24 cellular contexts compared by ENCODE assay signal in genomic region chr3:87426916-87427315, GRCh38.
A peak's percentile ranks its signal among the peaks of the same experiment; 100 is the strongest.
DNase-seq lines count a peak whose midpoint lies in the region; ATAC-seq and TF ChIP-seq lines count a peak whose summit lies in the region.
"Had no signal": no experiment of that assay in that cellular context is flagged by ENCODE, and none has a peak within 500 bp of the region (broad histone marks: within the 10 kb centered on the region; RNA-seq: fewer than 3 reads in every experiment).

No MANE protein-coding gene starts in this region.

- H2BK120ac ChIP-seq in trophoblast cell (ENCODE audit: insufficient read depth, low read length, poor library complexity), result no peak overlapping the region

- TF ChIP-seq CTCF in PC-3 (conservative IDR thresholded peaks at IDR 0.05; ENCODE audit: low read depth, low read length) (no peak), epithelial cell of esophagus (IDR thresholded peaks at IDR 0.05; ENCODE audit: insufficient read depth, low read depth, low read length, missing control alignments) (no peak)

- no peak overlapping the region for H3K27ac ChIP-seq in PC-3 (ENCODE audit: low read length)
- H3K27ac ChIP-seq in trophoblast cell (ENCODE audit: low read depth, low read length), result no peak overlapping the region
- H3K27ac ChIP-seq: HL-60, testis, WERI-Rb-1 had no signal

- H2AK5ac ChIP-seq in trophoblast cell (ENCODE audit: low read length), result no peak overlapping the region

- no peaks in the 10 kb centered on the region for H3K9me2 ChIP-seq in PC-3 (replicated peaks; ENCODE audit: low read length)

- H3F3A ChIP-seq in PC-3 (ENCODE audit: low read length, unreplicated experiment), result no peaks in the 10 kb centered on the region

- H3K36me3 ChIP-seq in PC-3 (ENCODE audit: low read depth, low read length) (no peaks in the 10 kb centered on the region), trophoblast cell (ENCODE audit: control insufficient read depth in 1 of 2, insufficient read depth in 2 of 2, low read length in 2 of 2) (no peaks in the 10 kb centered on the region)
- H3K36me3 ChIP-seq: WERI-Rb-1 had no signal

- H3K4me3 ChIP-seq in PC-3 (ENCODE audit: low read length) (no peak overlapping the region), epithelial cell of esophagus (ENCODE audit: low read length) (no peak overlapping the region), trophoblast cell (ENCODE audit: low read depth, low read length) (no peak overlapping the region)
- H3K4me3 ChIP-seq: testis had no signal

- POLR2A ChIA-PET in PC-3 (lab: Charles Lee; ENCODE audit: unreplicated experiment), result interaction anchor here (0.6 kb wide), 3 partner anchors 26 to 508 kb away, joined by 4 to 5 read pairs (median 4); no protein-coding TSS in a partner anchor

- ATAC-seq in PC-3, result peak; percentile 71
- no peak for ATAC-seq in sciatic nerve
- ATAC-seq in HG03457 (IDR thresholded peaks at IDR 0.05; ENCODE audit: unreplicated experiment), result no peak
- ATAC-seq: activated CD8-positive, alpha-beta memory T cell treated with anti-CD3 and anti-CD28 coated beads, Interleukin-2, amount 10 ng/mL, durations not matched to agents 7 days and 5 days; natural killer cell treated with Interleukin-12 subunit alpha and Interleukin-12 subunit beta and Interleukin-15 and Interleukin-18, amount 100 ng/mL, for 72 hours; SK-N-SH treated with all-trans-retinoic acid at 6 μM for 48 hours had no signal

- H3K4me2 ChIP-seq in PC-3 (ENCODE audit: low read length) (no peak overlapping the region), trophoblast cell (ENCODE audit: low read length) (no peak overlapping the region)

- no peak overlapping the region for H2BK5ac ChIP-seq in trophoblast cell (ENCODE audit: low read depth, low read length, poor library complexity)

- no peak overlapping the region for H4K8ac ChIP-seq in trophoblast cell (ENCODE audit: low read depth, low read length)

- H2AFZ ChIP-seq in PC-3 (ENCODE audit: low read length), result no peak overlapping the region
- H2AFZ ChIP-seq in trophoblast cell (ENCODE audit: insufficient read depth, low read length, poor library complexity), result no peak overlapping the region

- no CpG with 5 or more reads among the region's 2 CpGs for WGBS in trophoblast cell (ENCODE audit: extremely low coverage, insufficient coverage, insufficient read length)

- H3K4ac ChIP-seq in trophoblast cell (ENCODE audit: low read depth, low read length), result no peak overlapping the region

- no peak overlapping the region for H3K14ac ChIP-seq in trophoblast cell (ENCODE audit: low read length)

- H3K27me3 ChIP-seq in PC-3 (ENCODE audit: low read length), result no peaks in the 10 kb centered on the region
- H3K27me3 ChIP-seq in trophoblast cell (ENCODE audit: insufficient read depth, low read length), result no peaks in the 10 kb centered on the region
- H3K27me3 ChIP-seq: testis had no signal

- no peaks in the 10 kb centered on the region for H3K79me2 ChIP-seq in PC-3 (ENCODE audit: low read length)
- H3K79me2 ChIP-seq in trophoblast cell (ENCODE audit: control insufficient read depth, insufficient read depth, low read length, poor library complexity), result no peaks in the 10 kb centered on the region

- peak; percentile 34 for DNase-seq in ELR (ENCODE audit: low read depth)
- DNase-seq in PC-3, result peak; percentile 40
- DNase-seq in epithelial cell of esophagus (ENCODE audit: low read depth), result peak; percentile 46
- DNase-seq in sciatic nerve (ENCODE audit: low spot score), result no peak
- DNase-seq in trophoblast cell, result no peak
- DNase-seq in SHP77 (lab: John Stamatoyannopoulos, UW), result no peak
- DNase-seq: activated CD4-positive, alpha-beta T cell treated with anti-CD3 and anti-CD28 coated beads, Interleukin-2, amount 10 ng/mL, durations not matched to agents 24 days and 14 days; activated CD8-positive, alpha-beta memory T cell treated with anti-CD3 and anti-CD28 coated beads, Interleukin-2, amount 10 ng/mL, durations not matched to agents 7 days and 5 days; activated naive CD4-positive, alpha-beta T cell treated with anti-CD3 and anti-CD28 coated beads, Interleukin-2, amount 10 ng/mL, durations not matched to agents 7 days and 5 days; DMS79 treated with DMSO at 0.1 percent for 48 hours; effector CD4-positive, alpha-beta T cell; erythroblast; NCI-H1105; NCI-H1930; NCI-H345; NCI-H774; stimulated activated CD4-positive, alpha-beta T cell treated with anti-CD3 and anti-CD28 coated beads, Interleukin-4, amount 100 ng/mL, for 4 hours; stimulated activated naive CD4-positive, alpha-beta T cell; testis; WERI-Rb-1 had no signal

- H4K91ac ChIP-seq in trophoblast cell (ENCODE audit: low read depth, low read length), result no peak overlapping the region

- H3K9ac ChIP-seq in PC-3 (ENCODE audit: low read length), result no peak overlapping the region
- H3K9ac ChIP-seq in trophoblast cell (ENCODE audit: low read length), result no peak overlapping the region

- intact Hi-C loops in PC-3 (cut with micrococcal nuclease), result no loop called here
- intact Hi-C loops in sciatic nerve (cut with DNase I), result no loop called here

- no peaks in the 10 kb centered on the region for H3K79me1 ChIP-seq in trophoblast cell (ENCODE audit: low read length)

- H3K23ac ChIP-seq in trophoblast cell (ENCODE audit: low read length), result no peak overlapping the region

- H3K4me1 ChIP-seq in PC-3 (ENCODE audit: insufficient read depth, low read length), result peaks cover 3% of the 10 kb centered on the region; the same call in 1 of the 2 replicates
- no peaks in the 10 kb centered on the region for H3K4me1 ChIP-seq in trophoblast cell (ENCODE audit: control insufficient read depth in 1 of 2, insufficient read depth in 2 of 2, low read length in 2 of 2)
- H3K4me1 ChIP-seq: testis had no signal

- CTCF ChIA-PET in PC-3 (lab: Charles Lee), result interaction anchor here (0.6 kb wide), 1 partner anchor 228 kb away, joined by 4 read pairs; no protein-coding TSS in a partner anchor

- BruUV-seq in PC-3 (replicated peaks; lab: Mats Ljungman, UMichigan), result no TSS peak

- no peaks in the 10 kb centered on the region for H4K20me1 ChIP-seq in PC-3 (ENCODE audit: low read length)

- no peak overlapping the region for H2BK12ac ChIP-seq in trophoblast cell (ENCODE audit: low read length)

- H3K9me3 ChIP-seq in PC-3 (ENCODE audit: low read length) (no peaks in the 10 kb centered on the region), trophoblast cell (ENCODE audit: insufficient read depth, low read depth, low read length) (no peaks in the 10 kb centered on the region)
- H3K9me3 ChIP-seq: testis had no signal

- H4K12ac ChIP-seq in trophoblast cell (ENCODE audit: low read depth, low read length), result no peak overlapping the region

- no peak overlapping the region for H3K18ac ChIP-seq in trophoblast cell (ENCODE audit: low read length)

Comparison
In these comparisons a context has a peak if more than half of its experiments do, and no peak if none do; other contexts are left out.
1. DNase-seq: peak in ELR (single experiment), PC-3 (single experiment) and epithelial cell of esophagus (single experiment); none in sciatic nerve (single experiment), trophoblast cell (0 of 2) and SHP77 (0 of 2).